ENCODE assay signal across 1 cellular context in genomic region chr3:111548060-111548459, GRCh38.
TF ChIP-seq lines count a peak whose summit lies in the region.

No MANE protein-coding gene starts in this region.

TF ChIP-seq in K562, 482 proteins besides CTCF, POLR2A, EP300 and RAD21 (continued from another document):
- TF ChIP-seq, protein P1, sequence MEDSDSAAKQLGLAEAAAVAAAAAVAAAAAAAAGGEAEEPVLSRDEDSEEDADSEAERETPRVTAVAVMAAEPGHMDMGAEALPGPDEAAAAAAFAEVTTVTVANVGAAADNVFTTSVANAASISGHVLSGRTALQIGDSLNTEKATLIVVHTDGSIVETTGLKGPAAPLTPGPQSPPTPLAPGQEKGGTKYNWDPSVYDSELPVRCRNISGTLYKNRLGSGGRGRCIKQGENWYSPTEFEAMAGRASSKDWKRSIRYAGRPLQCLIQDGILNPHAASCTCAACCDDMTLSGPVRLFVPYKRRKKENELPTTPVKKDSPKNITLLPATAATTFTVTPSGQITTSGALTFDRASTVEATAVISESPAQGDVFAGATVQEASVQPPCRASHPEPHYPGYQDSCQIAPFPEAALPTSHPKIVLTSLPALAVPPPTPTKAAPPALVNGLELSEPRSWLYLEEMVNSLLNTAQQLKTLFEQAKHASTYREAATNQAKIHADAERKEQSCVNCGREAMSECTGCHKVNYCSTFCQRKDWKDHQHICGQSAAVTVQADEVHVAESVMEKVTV (CRISPR knock-in tag; IDR thresholded peaks at IDR 0.05): no peak
